In the genomic region with DNA sequence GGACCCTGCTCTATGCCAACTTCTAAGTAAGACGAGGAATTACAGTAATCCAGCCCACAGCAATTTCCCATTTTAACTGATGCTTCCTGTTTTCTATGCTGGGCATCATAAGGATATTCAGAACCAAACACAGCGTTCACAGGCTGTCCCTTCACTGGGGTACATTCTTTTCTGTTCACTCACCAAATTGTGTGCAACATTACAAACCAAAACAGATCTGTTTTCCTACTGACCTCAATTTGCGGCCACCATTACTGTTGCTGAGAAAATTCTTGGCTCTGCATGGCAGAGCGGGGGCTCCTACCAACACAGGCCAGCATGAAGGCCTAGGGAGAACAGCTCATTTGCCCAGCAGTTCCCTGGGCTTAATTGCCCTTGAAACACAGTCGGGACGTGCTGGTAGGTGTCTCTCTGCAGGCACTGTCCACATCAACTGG, we compare ENCODE assay signal across 10 cellular contexts.
DNase-seq lines count a peak whose midpoint lies in the region; ATAC-seq lines count a peak whose summit lies in the region.
"Had no signal": no experiment of that assay in that cellular context is flagged by ENCODE, and none has a peak within 500 bp of the region (broad histone marks: within the 10 kb centered on the region; RNA-seq: fewer than 3 reads in every experiment).

No MANE protein-coding gene starts in this region.

- H2BK120ac ChIP-seq in mesenchymal stem cell (ENCODE audit: low read depth, low read length) = peak overlapping the region; percentile 86

- peaks cover 8% of the 10 kb centered on the region for H3K79me1 ChIP-seq in mesenchymal stem cell (replicated peaks; ENCODE audit: low read length, poor library complexity, severe bottlenecking)

- H3K9ac ChIP-seq in mesenchymal stem cell (ENCODE audit: low read length) = peak overlapping the region; percentile 90

- peak overlapping the region; percentile 23 for H2AK5ac ChIP-seq in mesenchymal stem cell (ENCODE audit: low read length, severe bottlenecking)

- H3K4me2 ChIP-seq in mesenchymal stem cell (ENCODE audit: low read length, poor library complexity, severe bottlenecking) = no peak overlapping the region

- H3K4me1 ChIP-seq in right cardiac atrium (ENCODE audit: control insufficient read depth, insufficient read depth, low read length) = peaks cover 16% of the 10 kb centered on the region
- H3K4me1 ChIP-seq in mesenchymal stem cell (ENCODE audit: control insufficient read depth, insufficient read depth, low read depth, low read length) = peaks cover 31% of the 10 kb centered on the region
- H3K4me1 ChIP-seq in aorta (ENCODE audit: control insufficient read depth in 1 of 2, insufficient read depth in 2 of 2, low read length in 2 of 2) = peaks cover 4 to 6% of the 10 kb centered on the region in 2 donors
- H3K4me1 ChIP-seq: BE2C had no signal

- H3K36me3 ChIP-seq in mesenchymal stem cell (ENCODE audit: control insufficient read depth in 1 of 2, insufficient read depth in 2 of 2, low read depth in 1 of 2, low read length in 2 of 2) = peaks cover 0 to 10% of the 10 kb centered on the region in 2 experiments
- no peaks in the 10 kb centered on the region for H3K36me3 ChIP-seq in aorta (ENCODE audit: control insufficient read depth in 1 of 2, insufficient read depth in 2 of 2, low read length in 1 of 2)
- H3K36me3 ChIP-seq: BE2C had no signal

- H3K4ac ChIP-seq in mesenchymal stem cell (ENCODE audit: low read depth in 1 of 2, low read length in 2 of 2) = peak overlapping the region; percentile 77 to 94

- H3K9me3 ChIP-seq in right cardiac atrium (ENCODE audit: control insufficient read depth, low read length) = no peaks in the 10 kb centered on the region
- H3K9me3 ChIP-seq in mesenchymal stem cell (ENCODE audit: control insufficient read depth, low read length) = no peaks in the 10 kb centered on the region
- no peaks in the 10 kb centered on the region for H3K9me3 ChIP-seq in aorta (ENCODE audit: control insufficient read depth, low read length)
- H3K9me3 ChIP-seq: BE2C had no signal

- peak overlapping the region; percentile 93 for H2BK15ac ChIP-seq in mesenchymal stem cell (ENCODE audit: low read depth, poor library complexity, severe bottlenecking)

- no peak overlapping the region for H3K4me3 ChIP-seq in right cardiac atrium (ENCODE audit: low read length)
- H3K4me3 ChIP-seq in mesenchymal stem cell (ENCODE audit: insufficient read depth in 1 of 2, low read depth in 1 of 2, low read length in 2 of 2) = peak overlapping the region in 1 of 2 experiments; percentile 61
- no peak overlapping the region for H3K4me3 ChIP-seq in aorta (ENCODE audit: low read length in 2 of 2)

- no peaks in the 10 kb centered on the region for H3K27me3 ChIP-seq in right cardiac atrium (ENCODE audit: control insufficient read depth, insufficient read depth)
- H3K27me3 ChIP-seq in mesenchymal stem cell (ENCODE audit: control insufficient read depth in 1 of 2, insufficient read depth in 1 of 2, low read length in 2 of 2) = no peaks in the 10 kb centered on the region
- no peaks in the 10 kb centered on the region for H3K27me3 ChIP-seq in aorta (ENCODE audit: control insufficient read depth in 1 of 2, insufficient read depth in 2 of 2, low read length in 1 of 2)
- H3K27me3 ChIP-seq: BE2C had no signal

- H3K14ac ChIP-seq in mesenchymal stem cell (ENCODE audit: low read length in 2 of 2) = peak overlapping the region in 1 of 2 experiments; percentile 23

- intact Hi-C loops in left ventricle myocardium superior (cut with micrococcal nuclease) (no loop called here), right cardiac atrium (cut with DNase I) (no loop called here), aorta (cut with DNase I) (loop anchor here (5.0 kb wide), 2 partner anchors 49 to 76 kb away; a partner anchor contains a TSS)

- H3K23ac ChIP-seq in mesenchymal stem cell (ENCODE audit: low read length in 2 of 2) = peak overlapping the region in 1 of 2 experiments; percentile 26

- H2AFZ ChIP-seq in mesenchymal stem cell (ENCODE audit: low read depth, low read length) = peak overlapping the region; percentile 54

- 60% methylated on average over 6 of the region's 6 CpGs for whole genome bisulfite sequencing in right cardiac atrium
- WGBS in mesenchymal stem cell = 27% methylated on average over 6 of the region's 6 CpGs
- 27 to 32% methylated on average over 6 of the region's 6 CpGs for WGBS in aorta, 2 donors

- H4K8ac ChIP-seq in mesenchymal stem cell (ENCODE audit: low read length) = peak overlapping the region; percentile 97

- no peak overlapping the region for H3K27ac ChIP-seq in right cardiac atrium (ENCODE audit: low read length)
- peak overlapping the region; percentile 63 for H3K27ac ChIP-seq in caudate nucleus (ENCODE audit: low read depth, low read length)
- H3K27ac ChIP-seq in mesenchymal stem cell (ENCODE audit: low read length, poor library complexity, severe bottlenecking) = peak overlapping the region; percentile 99
- H3K27ac ChIP-seq in aorta (ENCODE audit: low read depth in 1 of 2, low read length in 2 of 2) = peak overlapping the region; percentile 95 to 97

- DNase-seq in left ventricle myocardium superior = no peak
- no peak for DNase-seq in right cardiac atrium
- DNase-seq in caudate nucleus (lab: John Stamatoyannopoulos, UW) = peak in 4 of 61 donors; percentile 4 to 20 (median 8)
- peak; percentile 89 for DNase-seq in mesenchymal stem cell
- no peak for DNase-seq in aorta
- no peak for DNase-seq in NCI-H510A (lab: John Stamatoyannopoulos, UW)
- DNase-seq in NCI-H2107 (lab: John Stamatoyannopoulos, UW) = no peak
- DNase-seq: BE2C, natural killer cell had no signal

- H2BK12ac ChIP-seq in mesenchymal stem cell (ENCODE audit: low read length in 2 of 2) = peak overlapping the region; percentile 27 to 86

- ATAC-seq in left ventricle myocardium superior = peak; percentile 24
- no peak for ATAC-seq in right cardiac atrium
- ATAC-seq in aorta (ENCODE audit: low FRiP score) = peak; percentile 26
- ATAC-seq in GM18498 (IDR thresholded peaks at IDR 0.05; ENCODE audit: unreplicated experiment) = no peak
- ATAC-seq: natural killer cell had no signal

- peak overlapping the region; percentile 88 to 94 for H3K18ac ChIP-seq in mesenchymal stem cell (ENCODE audit: low read depth in 1 of 2, low read length in 2 of 2)

- H4K91ac ChIP-seq in mesenchymal stem cell (ENCODE audit: low read length) = peak overlapping the region; percentile 94

- peak overlapping the region; percentile 97 for H2BK5ac ChIP-seq in mesenchymal stem cell (ENCODE audit: low read depth, low read length, poor library complexity, severe bottlenecking)

Comparison
In these comparisons a context has a peak if more than half of its experiments do, and no peak if none do; other contexts are left out.
1. ATAC-seq: peak in left ventricle myocardium superior (single experiment) and aorta (single experiment); none in right cardiac atrium (0 of 2) and GM18498 (single experiment).
2. intact Hi-C loops: an anchor here in aorta (5.0 kb wide); none called in left ventricle myocardium superior and right cardiac atrium.